In genomic region chrX:70032797-70033196, GRCh38 we compare ENCODE assay signal across 17 cellular contexts. TPM values are rescaled to one million over a fixed set of nuclear protein-coding genes. Genes with fewer than 3 reads are reported as not detected.
DNase-seq lines count a peak whose midpoint lies in the region; TF ChIP-seq lines count a peak whose summit lies in the region.
"Had no signal": no experiment of that assay in that cellular context is flagged by ENCODE, and none has a peak within 500 bp of the region (broad histone marks: within the 10 kb centered on the region; RNA-seq: fewer than 3 reads in every experiment).

No MANE protein-coding gene starts in this region.

- H3K9me3 ChIP-seq in WERI-Rb-1 (ENCODE audit: severe bottlenecking) (no peaks in the 10 kb centered on the region), SJCRH30 (replicated peaks) (no peaks in the 10 kb centered on the region)
- H3K9me3 ChIP-seq: BE2C had no signal

- no peak overlapping the region for H3K4me3 ChIP-seq in WERI-Rb-1 (ENCODE audit: low read depth, low read length)
- no peak overlapping the region for H3K4me3 ChIP-seq in fibroblast of the aortic adventitia (ENCODE audit: low read depth, low read length)
- H3K4me3 ChIP-seq in SJCRH30 = no peak overlapping the region
- H3K4me3 ChIP-seq: PC-9 had no signal

- H3K4me1 ChIP-seq in SJCRH30 = no peaks in the 10 kb centered on the region
- H3K4me1 ChIP-seq: BE2C had no signal

- H3K36me3 ChIP-seq in WERI-Rb-1 (no peaks in the 10 kb centered on the region), SJCRH30 (no peaks in the 10 kb centered on the region)
- H3K36me3 ChIP-seq: BE2C had no signal

- H3K27ac ChIP-seq in WERI-Rb-1 (no peak overlapping the region), SJCRH30 (no peak overlapping the region)
- H3K27ac ChIP-seq: PC-9, RWPE1 had no signal

- peak; percentile 17; the same call in 1 of the 2 replicates for TF ChIP-seq CTCF in WERI-Rb-1 (IDR thresholded peaks at IDR 0.05; ENCODE audit: low read depth, low read length)
- no peak for TF ChIP-seq CTCF in fibroblast of the aortic adventitia (IDR thresholded peaks at IDR 0.05; ENCODE audit: insufficient read depth, low read length)

- DNase-seq in NCI-H2171 treated with DMSO at 0.1 percent for 48 hours (lab: John Stamatoyannopoulos, UW) (peak; percentile 27), NCI-H2171 (lab: John Stamatoyannopoulos, UW) (no peak), HT1080 (ENCODE audit: low read depth) (peak; percentile 5), WERI-Rb-1 (no peak), fibroblast of the aortic adventitia (ENCODE audit: low read depth) (peak; percentile 24), SJCRH30 (no peak)
- DNase-seq in activated T-cell treated with anti-CD3 and anti-CD28 coated beads, Interleukin-2, amount 50 U/mL, for 48 hours = no peak
- no peak for DNase-seq in stimulated activated naive CD4-positive, alpha-beta T cell treated with Interleukin-2 at 50 U/mL for 16 hours (lab: John Stamatoyannopoulos, UW)
- DNase-seq: KG1, NCI-H774 had no signal

- H3K27me3 ChIP-seq in WERI-Rb-1 (ENCODE audit: insufficient read depth, low read depth, severe bottlenecking) (no peaks in the 10 kb centered on the region), SJCRH30 (no peaks in the 10 kb centered on the region)
- H3K27me3 ChIP-seq: BE2C had no signal

RNA-seq across cellular contexts. Expression of gene AWAT2, which starts 16.9 kb away (rescaled TPM):
- total RNA-seq in HT1080 (2014; rRNA removed; shearing (Covaris generic)) = 0.19 and 0.23 TPM in 2 replicates
- polyA plus RNA-seq in HT1080 (2015; cell fraction: cytosol; rRNA removed) = 0.13 TPM in 1 of 2 replicates, not detected in the other
- 0.17 TPM in 1 of 2 replicates, not detected in the other for polyA plus RNA-seq in HT1080 (2015; cell fraction: nucleus; rRNA removed)
- total RNA-seq in fibroblast of the aortic adventitia (ENCODE audit: low replicate concordance) = under 0.01 TPM in 1 of 2 replicates, not detected in the other
- total RNA-seq in SJCRH30 (2014; rRNA removed; shearing (Covaris generic)) = not detected in 2 replicates
- total RNA-seq: CD4-positive, alpha-beta T cell; G401; H1; HepG2; PC-9 had no signal
- polyA plus RNA-seq: H1, HepG2 had no signal

RNA-seq across cellular contexts. Expression of gene OTUD6A, which starts 29.5 kb away (rescaled TPM):
- total RNA-seq in HT1080 (2014; rRNA removed; shearing (Covaris generic)) = not detected in 2 replicates
- not detected in 2 replicates for polyA plus RNA-seq in HT1080 (2015; cell fraction: cytosol; rRNA removed)
- not detected in 2 replicates for polyA plus RNA-seq in HT1080 (2015; cell fraction: nucleus; rRNA removed)
- not detected in 2 replicates for total RNA-seq in fibroblast of the aortic adventitia (ENCODE audit: low replicate concordance)
- not detected in 2 replicates for total RNA-seq in SJCRH30 (2014; rRNA removed; shearing (Covaris generic))
- total RNA-seq: CD4-positive, alpha-beta T cell; G401; HepG2; PC-9 had no signal
- polyA plus RNA-seq: HepG2 had no signal

Comparison
In these comparisons a context has a peak if more than half of its experiments do, and no peak if none do; other contexts are left out.
1. DNase-seq: peak in NCI-H2171 treated with DMSO at 0.1 percent for 48 hours (single experiment), HT1080 (single experiment) and fibroblast of the aortic adventitia (single experiment); none in NCI-H2171 (single experiment), WERI-Rb-1 (single experiment), SJCRH30 (0 of 2), activated T-cell treated with anti-CD3 and anti-CD28 coated beads, Interleukin-2, amount 50 U/mL, for 48 hours (0 of 2) and stimulated activated naive CD4-positive, alpha-beta T cell treated with Interleukin-2 at 50 U/mL for 16 hours (single experiment).